ENCODE assay signal across 19 cellular contexts in the genomic region with DNA sequence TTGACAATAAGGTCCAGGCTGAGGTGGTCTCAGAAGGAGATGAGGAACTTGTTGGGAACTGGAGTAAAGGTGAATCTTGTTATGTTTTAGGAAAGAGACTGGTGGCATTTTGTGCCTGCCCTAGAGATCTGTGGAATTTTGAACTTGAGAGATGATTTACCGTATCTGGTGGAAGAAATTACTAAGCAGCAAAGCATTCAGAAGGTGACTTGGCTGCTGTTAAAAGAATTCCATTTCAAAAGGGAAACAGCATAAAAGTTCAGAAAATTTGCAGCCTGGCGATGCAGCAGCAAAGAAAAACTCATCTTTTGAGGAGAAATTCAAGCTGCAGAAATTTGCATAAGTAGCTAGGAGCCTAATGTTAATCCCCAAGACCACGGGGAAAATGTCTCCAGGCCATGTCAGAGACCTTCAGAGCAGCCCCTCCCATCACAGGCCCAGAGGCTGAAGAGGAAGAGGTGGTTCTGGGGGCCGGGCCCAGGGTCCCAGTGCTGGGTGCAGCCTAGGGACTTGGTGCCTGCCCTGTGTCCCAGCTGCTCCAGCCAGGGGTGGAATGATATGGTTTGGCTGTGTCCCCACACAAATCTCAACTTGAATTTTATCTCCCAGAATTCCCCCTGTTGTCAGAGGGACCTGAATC.
A peak's percentile ranks its signal among the peaks of the same experiment; 100 is the strongest.
DNase-seq lines count a peak whose midpoint lies in the region; ATAC-seq and TF ChIP-seq lines count a peak whose summit lies in the region.
"Had no signal": no experiment of that assay in that cellular context is flagged by ENCODE, and none has a peak within 500 bp of the region (broad histone marks: within the 10 kb centered on the region; RNA-seq: fewer than 3 reads in every experiment).

No MANE protein-coding gene starts in this region.

- no peaks in the 10 kb centered on the region for H3K36me3 ChIP-seq in gastroesophageal sphincter
- H3K36me3 ChIP-seq: spleen had no signal

- H3K4me1 ChIP-seq in gastroesophageal sphincter: peaks cover 0 to 46% (median 2%) of the 10 kb centered on the region in 3 donors
- H3K4me1 ChIP-seq: spleen had no signal

- DNase-seq in A172 (ENCODE audit: low spot score): peak; percentile 67
- peak; percentile 4 for DNase-seq in HFFc6
- peak; percentile 71 for DNase-seq in amniotic epithelial cell (ENCODE audit: low read depth)
- DNase-seq in NCI-H446 (lab: John Stamatoyannopoulos, UW): no peak
- no peak for DNase-seq in NCI-H345 treated with DMSO at 0.1 percent for 48 hours (lab: John Stamatoyannopoulos, UW; ENCODE audit: unreplicated experiment)
- DNase-seq: activated effector memory CD4-positive, alpha-beta T cell treated with anti-CD3 and anti-CD28 coated beads, Interleukin-2, amount 50 U/mL, for 16 hours; amniotic stem cell; hippocampal formation; NCI-H2081; NCI-H510A; spleen; stimulated activated CD4-positive, alpha-beta T cell treated with anti-CD3 and anti-CD28 coated beads, Interleukin-4, amount 100 ng/mL, for 4 hours; T-cell had no signal

- H3K4me3 Mint-ChIP-seq in HFFc6: peak overlapping the region; percentile 35
- H3K4me3 Mint-ChIP-seq: CD14-positive monocyte, nephron, T-cell had no signal

- H3K4me3 ChIP-seq in gastroesophageal sphincter: no peak overlapping the region
- H3K4me3 ChIP-seq: spleen had no signal

- ATAC-seq in gastroesophageal sphincter (no peak), HG03280 (IDR thresholded peaks at IDR 0.05; ENCODE audit: unreplicated experiment) (no peak), HG02759 (IDR thresholded peaks at IDR 0.05; ENCODE audit: unreplicated experiment) (no peak)
- ATAC-seq: HCT116, T-cell had no signal

- no peak for TF ChIP-seq EP300 in gastroesophageal sphincter (IDR thresholded peaks at IDR 0.05)

- H3K27ac ChIP-seq in gastroesophageal sphincter: peak overlapping the region; percentile 23 to 71 (median 48)
- H3K27ac ChIP-seq: spleen had no signal

- H3K4me1 Mint-ChIP-seq in HFFc6 (ENCODE audit: low read depth): peaks cover 75% of the 10 kb centered on the region
- H3K4me1 Mint-ChIP-seq: CD14-positive monocyte, T-cell had no signal

- no peak for TF ChIP-seq CTCF in HFFc6 (IDR thresholded peaks at IDR 0.05)
- TF ChIP-seq CTCF in gastroesophageal sphincter (IDR thresholded peaks at IDR 0.05): no peak

- 43 to 50% methylated on average over 1 to 4 of the region's 4 CpGs for WGBS in gastroesophageal sphincter (ENCODE audit: low coverage in 1 of 2), 2 donors

- H3K27me3 Mint-ChIP-seq in HFFc6 (ENCODE audit: insufficient read depth): peaks cover 2% of the 10 kb centered on the region; the same call in 1 of the 2 replicates
- H3K27me3 Mint-ChIP-seq: T-cell had no signal

- H3K9me3 Mint-ChIP-seq in HFFc6: peaks cover 10% of the 10 kb centered on the region
- H3K9me3 Mint-ChIP-seq: nephron had no signal

- H3K27me3 ChIP-seq in gastroesophageal sphincter: no peaks in the 10 kb centered on the region
- H3K27me3 ChIP-seq: spleen had no signal

- peak overlapping the region; percentile 6 for H3K27ac Mint-ChIP-seq in HFFc6
- H3K27ac Mint-ChIP-seq: CD14-positive monocyte, nephron, T-cell had no signal

- H3K9me3 ChIP-seq in gastroesophageal sphincter: no peaks in the 10 kb centered on the region

- H3K36me3 Mint-ChIP-seq in HFFc6 (ENCODE audit: low read depth): no peaks in the 10 kb centered on the region; the same call in 1 of the 2 replicates
- H3K36me3 Mint-ChIP-seq: CD14-positive monocyte, T-cell had no signal

- TF ChIP-seq POLR2A in gastroesophageal sphincter (IDR thresholded peaks at IDR 0.05): no peak

Comparison
In these comparisons a context has a peak if more than half of its experiments do, and no peak if none do; other contexts are left out.
1. DNase-seq: peak in A172 (single experiment), HFFc6 (single experiment) and amniotic epithelial cell (single experiment); none in NCI-H446 (0 of 2) and NCI-H345 treated with DMSO at 0.1 percent for 48 hours (single experiment).